19 cellular contexts compared by ENCODE assay signal in genomic region chr5:138757061-138757776, GRCh38. TPM values are rescaled to one million over a fixed set of nuclear protein-coding genes. Genes with fewer than 3 reads are reported as not detected.
DNase-seq lines count a peak whose midpoint lies in the region; ATAC-seq, FAIRE-seq and TF ChIP-seq lines count a peak whose summit lies in the region.
"Had no signal": no experiment of that assay in that cellular context is flagged by ENCODE, and none has a peak within 500 bp of the region (broad histone marks: within the 10 kb centered on the region; RNA-seq: fewer than 3 reads in every experiment).

No MANE protein-coding gene starts in this region.

- no peak for TF ChIP-seq RAD21 in SK-N-SH (IDR thresholded peaks at IDR 0.05; ENCODE audit: low read length)
- TF ChIP-seq RAD21 in GM12878 (IDR thresholded peaks at IDR 0.05; ENCODE audit: insufficient read depth, low read depth, low read length): no peak

- H3K9ac ChIP-seq in SK-N-SH: no peak overlapping the region
- H3K9ac ChIP-seq in KMS-11: no peak overlapping the region
- H3K9ac ChIP-seq in GM12878 (ENCODE audit: control insufficient read depth, insufficient read depth, low read length): no peak overlapping the region

- H4K20me1 ChIP-seq in SK-N-SH (ENCODE audit: insufficient read depth) (peaks cover 79% of the 10 kb centered on the region), KMS-11 (ENCODE audit: insufficient read depth) (no peaks in the 10 kb centered on the region), GM12878 (ENCODE audit: control insufficient read depth, insufficient read depth) (no peaks in the 10 kb centered on the region)

- H3K79me2 ChIP-seq in SK-N-SH (ENCODE audit: insufficient read depth) (peaks cover 89% of the 10 kb centered on the region), KMS-11 (ENCODE audit: insufficient read depth, low read depth) (peaks cover 24% of the 10 kb centered on the region; the same call in 1 of the 2 replicates), GM12878 (ENCODE audit: control insufficient read depth, insufficient read depth, low read length) (peaks cover 55% of the 10 kb centered on the region)

- no peak for FAIRE-seq in GM12878 (lab: Jason Lieb, UNC)
- FAIRE-seq: RCC 7860 had no signal

- H2AFZ ChIP-seq in SK-N-SH (ENCODE audit: low read depth) (no peak overlapping the region), KMS-11 (ENCODE audit: low read depth) (no peak overlapping the region), GM12878 (ENCODE audit: control insufficient read depth, low read depth, low read length) (no peak overlapping the region)

- H3K27me3 Mint-ChIP-seq in osteocyte (ENCODE audit: unreplicated experiment): no peaks in the 10 kb centered on the region
- peaks cover 26 to 68% (median 53%) of the 10 kb centered on the region in 5 donors for H3K27me3 Mint-ChIP-seq in naive thymus-derived CD4-positive, alpha-beta T cell

- CTCF ChIA-PET in SK-N-SH (lab: Yijun Ruan, JAX): interaction anchor here (0.8 to 2.3 kb wide), 4 partner anchors 9 to 67 kb away, joined by 3 to 5 read pairs (median 4); no protein-coding TSS in a partner anchor
- CTCF ChIA-PET in GM12878 (lab: Yijun Ruan, JAX): interaction anchor here (0.7 to 4.0 kb wide), 5 partner anchors 18 to 178 kb away, joined by 3 to 24 read pairs (median 5); no protein-coding TSS in a partner anchor
- CTCF ChIA-PET in naive thymus-derived CD4-positive, alpha-beta T cell (lab: Charles Lee): interaction anchor here (0.7 kb wide), 1 partner anchor 163 kb away, joined by 3 read pairs; no protein-coding TSS in a partner anchor

- RAD21 ChIA-PET in GM12878 (lab: Charles Lee; ENCODE audit: unreplicated experiment): no interaction called here

- H3K4me1 Mint-ChIP-seq in osteocyte (ENCODE audit: unreplicated experiment): peaks cover 49% of the 10 kb centered on the region
- H3K4me1 Mint-ChIP-seq in naive thymus-derived CD4-positive, alpha-beta T cell: peaks cover 19 to 35% (median 31%) of the 10 kb centered on the region in 7 donors

- intact Hi-C loops in GM12878 (cut with micrococcal nuclease; ENCODE audit: unreplicated experiment): no loop called here
- intact Hi-C loops in naive thymus-derived CD4-positive, alpha-beta T cell (cut with micrococcal nuclease): loop anchor here in 1 of 2 donors (10.0 kb wide), 1 partner anchor 102 kb away; no protein-coding TSS in a partner anchor

- SMC1A ChIA-PET in GM12878 (lab: Charles Lee; ENCODE audit: uncharacterized antibody, unreplicated experiment): interaction anchor here (0.6 to 2.3 kb wide), 4 partner anchors 11 to 32 kb away, joined by 3 to 8 read pairs (median 5); no protein-coding TSS in a partner anchor

- H3K27ac ChIP-seq in SK-N-SH (ENCODE audit: low read depth in 2 of 2, low read length in 1 of 2) (no peak overlapping the region), KMS-11 (no peak overlapping the region), GM12878 (ENCODE audit: control insufficient read depth, insufficient read depth) (no peak overlapping the region), coronary artery (no peak overlapping the region), substantia nigra (ENCODE audit: low read depth, low read length, poor library complexity, severe bottlenecking) (no peak overlapping the region)
- H3K27ac ChIP-seq in naive thymus-derived CD4-positive, alpha-beta T cell (ENCODE audit: low read depth, low read length): no peak overlapping the region
- H3K27ac ChIP-seq: 22Rv1, C4-2B had no signal

- H3K4me1 ChIP-seq in SK-N-SH (ENCODE audit: control insufficient read depth in 1 of 2, insufficient read depth in 2 of 2, low read depth in 1 of 2, low read length in 1 of 2): peaks cover 3 to 15% of the 10 kb centered on the region in 2 experiments; a peak in 2 of 4 replicates
- H3K4me1 ChIP-seq in KMS-11 (ENCODE audit: low read depth, poor library complexity, severe bottlenecking): peaks cover 31% of the 10 kb centered on the region
- peaks cover 8% of the 10 kb centered on the region for H3K4me1 ChIP-seq in GM12878 (ENCODE audit: control insufficient read depth, insufficient read depth, low read length)
- peaks cover 6 to 15% of the 10 kb centered on the region in 2 donors for H3K4me1 ChIP-seq in naive thymus-derived CD4-positive, alpha-beta T cell (ENCODE audit: control insufficient read depth in 2 of 2, insufficient read depth in 2 of 2, low read length in 2 of 2)

- TF ChIP-seq CTCF in SK-N-SH (IDR thresholded peaks at IDR 0.05): no peak
- TF ChIP-seq CTCF in KMS-11 (conservative IDR thresholded peaks at IDR 0.05; ENCODE audit: low read depth, low read length): no peak
- no peak for TF ChIP-seq CTCF in GM12878 (IDR thresholded peaks at IDR 0.05 in 2 of 3, conservative IDR thresholded peaks at IDR 0.05 in 1 of 3; ENCODE audit: control insufficient read depth in 2 of 3, extremely low read depth in 1 of 3, insufficient read depth in 1 of 3, low read depth in 3 of 3, low read length in 3 of 3)
- no peak for TF ChIP-seq CTCF in osteocyte (IDR thresholded peaks at IDR 0.05)
- TF ChIP-seq CTCF in coronary artery (IDR thresholded peaks at IDR 0.05): no peak

- POLR2A ChIA-PET in SK-N-SH (lab: Yijun Ruan, JAX): interaction anchor here (0.6 kb wide), 1 partner anchor 297 kb away, joined by 5 read pairs; no protein-coding TSS in a partner anchor
- POLR2A ChIA-PET in GM12878 (lab: Charles Lee): interaction anchor here (0.6 to 0.8 kb wide), 2 partner anchors 35 to 77 kb away, joined by 3 read pairs; no protein-coding TSS in a partner anchor
- POLR2A ChIA-PET in naive thymus-derived CD4-positive, alpha-beta T cell (lab: Charles Lee): no interaction called here

- no TSS peak for BruUV-seq in GM12878 (replicated peaks; lab: Mats Ljungman, UMichigan)

- ATAC-seq in SK-N-SH treated with all-trans-retinoic acid at 6 μM for 48 hours: no peak
- ATAC-seq in GM12878: no peak
- ATAC-seq in naive thymus-derived CD4-positive, alpha-beta T cell: no peak

- H3K4me3 ChIP-seq in SK-N-SH (ENCODE audit: low read depth in 2 of 2, low read length in 1 of 2): no peak overlapping the region
- no peak overlapping the region for H3K4me3 ChIP-seq in KMS-11 (IDR thresholded peaks at IDR 0.05; ENCODE audit: insufficient read depth, low read depth, low read length)
- H3K4me3 ChIP-seq in GM12878: no peak overlapping the region
- no peak overlapping the region for H3K4me3 ChIP-seq in coronary artery
- H3K4me3 ChIP-seq in naive thymus-derived CD4-positive, alpha-beta T cell (ENCODE audit: low read length): no peak overlapping the region

- no peaks in the 10 kb centered on the region for H3K27me3 ChIP-seq in SK-N-SH (ENCODE audit: insufficient read depth)
- no peaks in the 10 kb centered on the region for H3K27me3 ChIP-seq in KMS-11 (ENCODE audit: insufficient read depth, low read depth)
- H3K27me3 ChIP-seq in GM12878 (replicated peaks in 1 of 2; ENCODE audit: control insufficient read depth in 2 of 2, insufficient read depth in 2 of 2, low read length in 1 of 2): no peaks in the 10 kb centered on the region; a peak in 1 of 4 replicates
- no peaks in the 10 kb centered on the region for H3K27me3 ChIP-seq in naive thymus-derived CD4-positive, alpha-beta T cell (ENCODE audit: control insufficient read depth in 2 of 2, insufficient read depth in 2 of 2, low read length in 2 of 2)

- peak overlapping the region; percentile 46 for H3K27ac Mint-ChIP-seq in osteocyte (ENCODE audit: unreplicated experiment)
- H3K27ac Mint-ChIP-seq in naive thymus-derived CD4-positive, alpha-beta T cell: no peak overlapping the region

- no peak for DNase-seq in SK-N-SH
- no peak for DNase-seq in GM12878 (ENCODE audit: low read depth, low spot score)
- DNase-seq in osteocyte (ENCODE audit: extremely low spot score, unreplicated experiment): no peak
- DNase-seq in coronary artery (ENCODE audit: low spot score): no peak
- DNase-seq in substantia nigra (lab: John Stamatoyannopoulos, UW): no peak
- no peak for DNase-seq in naive thymus-derived CD4-positive, alpha-beta T cell
- DNase-seq: COR-L47, MV-4-11, NCI-H1417 treated with DMSO at 0.1 percent for 48 hours, NCI-H2029, NCI-H2171 treated with DMSO at 0.1 percent for 48 hours, NCI-H510A, NCI-H82, SHP77 treated with DMSO at 0.1 percent for 48 hours had no signal

- H3K9me3 ChIP-seq in SK-N-SH (no peaks in the 10 kb centered on the region), GM12878 (replicated peaks; ENCODE audit: control insufficient read depth, insufficient read depth, low read length) (no peaks in the 10 kb centered on the region; the same call in 1 of the 3 replicates)
- H3K9me3 ChIP-seq in naive thymus-derived CD4-positive, alpha-beta T cell (ENCODE audit: control insufficient read depth in 2 of 3, low read length in 3 of 3): peaks cover 0 to 9% (median 0%) of the 10 kb centered on the region in 3 experiments

- H3F3A ChIP-seq in SK-N-SH (replicated peaks; ENCODE audit: insufficient read depth): peaks cover 6% of the 10 kb centered on the region

- H3K4me3 Mint-ChIP-seq in osteocyte (ENCODE audit: unreplicated experiment): no peak overlapping the region
- H3K4me3 Mint-ChIP-seq in naive thymus-derived CD4-positive, alpha-beta T cell: no peak overlapping the region

- in situ Hi-C loops in GM12878 (cut with MboI): no loop called here

- H3K36me3 ChIP-seq in SK-N-SH (replicated peaks in 1 of 2; ENCODE audit: control insufficient read depth in 1 of 2, insufficient read depth in 2 of 2, low read length in 1 of 2): peaks cover 3 to 46% of the 10 kb centered on the region in 2 experiments
- no peaks in the 10 kb centered on the region for H3K36me3 ChIP-seq in KMS-11 (ENCODE audit: insufficient read depth)
- H3K36me3 ChIP-seq in GM12878 (ENCODE audit: control insufficient read depth in 2 of 2, insufficient read depth in 2 of 2, low read length in 1 of 2): no peaks in the 10 kb centered on the region; a peak in 3 of 4 replicates
- no peaks in the 10 kb centered on the region for H3K36me3 ChIP-seq in naive thymus-derived CD4-positive, alpha-beta T cell (ENCODE audit: control insufficient read depth in 2 of 3, insufficient read depth in 3 of 3, low read length in 3 of 3)

- no peaks in the 10 kb centered on the region for H3K9me2 ChIP-seq in SK-N-SH

- H3K4me2 ChIP-seq in SK-N-SH (peak overlapping the region; percentile 4; the same call in 1 of the 2 replicates), KMS-11 (peak overlapping the region; percentile 14; the same call in 1 of the 2 replicates), GM12878 (ENCODE audit: control insufficient read depth, insufficient read depth) (peak overlapping the region; percentile 27; the same call in 1 of the 2 replicates)

- peaks cover 4% of the 10 kb centered on the region for H3K9me3 Mint-ChIP-seq in osteocyte (ENCODE audit: unreplicated experiment)
- peaks cover 0 to 46% (median 7%) of the 10 kb centered on the region in 11 donors for H3K9me3 Mint-ChIP-seq in naive thymus-derived CD4-positive, alpha-beta T cell

- H3K36me3 Mint-ChIP-seq in osteocyte (ENCODE audit: unreplicated experiment): peaks cover 44% of the 10 kb centered on the region
- peaks cover 0 to 26% (median 3%) of the 10 kb centered on the region in 5 donors for H3K36me3 Mint-ChIP-seq in naive thymus-derived CD4-positive, alpha-beta T cell

- 96% methylated on average over 6 of the region's 6 CpGs for WGBS in SK-N-SH (ENCODE audit: low lambda C conversion rate)
- WGBS in GM12878 (ENCODE audit: insufficient coverage, insufficient replicate concordance, low lambda C conversion rate, missing lambda C conversion rate): 98% methylated on average over 6 of the region's 6 CpGs

- TF ChIP-seq EP300 in SK-N-SH (IDR thresholded peaks at IDR 0.05; ENCODE audit: borderline replicate concordance in 1 of 2, low read depth in 1 of 2, low read length in 1 of 2) (no peak), GM12878 (IDR thresholded peaks at IDR 0.05; ENCODE audit: borderline replicate concordance in 1 of 2, control insufficient read depth in 1 of 2, low read depth in 2 of 2, low read length in 2 of 2) (no peak)

- no peak for TF ChIP-seq POLR2A in GM12878 (IDR thresholded peaks at IDR 0.05; ENCODE audit: low read depth, low read length)

RNA-seq across cellular contexts. Expression of gene CTNNA1, which starts 4.0 kb away (rescaled TPM):
- polyA plus RNA-seq in SK-N-SH (2012; rRNA removed): 118 and 130 TPM in 2 replicates
- 122 and 123 TPM in 2 replicates for polyA plus RNA-seq in SK-N-SH (2012; cell fraction: cytosol; rRNA removed)
- polyA plus RNA-seq in SK-N-SH (2012; cell fraction: nucleus; rRNA removed): 161 and 184 TPM in 2 replicates
- total RNA-seq in GM12878 (2013; cell fraction: nucleolus; rRNA removed): 151 and 155 TPM in 2 replicates
- 91.5 and 101 TPM in 2 replicates for total RNA-seq in GM12878 (2014; rRNA removed)
- total RNA-seq in GM12878 (2014; rRNA removed; fragmentation: Illumina TruSeq; extraction: Trizol): 84.9 and 85.4 TPM in 2 replicates
- total RNA-seq in GM12878 (2021): 104 and 109 TPM in 2 replicates
- 35.5 TPM for polyA plus RNA-seq in GM12878 (2011; ENCODE audit: low read depth)
- 24.5 and 32.6 TPM in 2 replicates for polyA plus RNA-seq in GM12878 (2011; rRNA removed)
- 50.4 and 52.3 TPM in 2 replicates for polyA plus RNA-seq in GM12878 (2011; cell fraction: cytosol; rRNA removed)
- polyA plus RNA-seq in GM12878 (2011; cell fraction: nucleus; rRNA removed): 46.6 and 67.1 TPM in 2 replicates
- 53.1 and 54.1 TPM in 2 replicates for polyA plus RNA-seq in GM12878 (2012)
- polyA plus RNA-seq in GM12878 (2014; fragmentation: Illumina TruSeq; extraction: Trizol): 85.3 and 88.3 TPM in 2 replicates
- 10 to 100 TPM; 48.7 to 53.3 TPM for polyA plus RNA-seq in GM12878 (2014; fragmentation: Nextera tagmentation; extraction: Ambion mirVana)
- 62.1 and 65.5 TPM in 2 replicates for polyA plus RNA-seq in GM12878 (2014; rRNA removed)
- polyA plus RNA-seq in GM12878 (2016; fragmentation: Nextera tagmentation; extraction: Ambion mirVana): 10 to 100 TPM; 47.5 to 47.8 TPM
- polyA minus RNA-seq in GM12878 (2011; rRNA and poly(A)+ RNA removed): 41.9 and 53.4 TPM in 2 replicates
- 46.5 and 59.8 TPM in 2 replicates for polyA minus RNA-seq in GM12878 (2011; cell fraction: cytosol; rRNA and poly(A)+ RNA removed)
- 19.9 and 35.6 TPM in 2 replicates for polyA minus RNA-seq in GM12878 (2011; cell fraction: nucleus; rRNA and poly(A)+ RNA removed)
- total RNA-seq in osteocyte: 366 and 375 TPM in 2 replicates
- 10 to 100 TPM in 2 of 5 experiments, 1 to 10 TPM in 3; 3.7 to 52.9 (median 7.1) TPM for total RNA-seq in naive thymus-derived CD4-positive, alpha-beta T cell
- polyA plus RNA-seq in naive thymus-derived CD4-positive, alpha-beta T cell: under 1 TPM; 0.78 to 0.92 TPM
